ENCODE assay signal across 1 cellular context in genomic region chr16:67182288-67182687, GRCh38.
TF ChIP-seq lines count a peak whose summit lies in the region.

No MANE protein-coding gene starts in this region.

TF ChIP-seq in endothelial cell of umbilical vein, 7 proteins besides CTCF, POLR2A, EP300 and RAD21:
- TF ChIP-seq JUN (IDR thresholded peaks at IDR 0.05; ENCODE audit: borderline replicate concordance, insufficient read depth, insufficient read length, low read depth) (no peak), FOS (IDR thresholded peaks at IDR 0.05; ENCODE audit: borderline replicate concordance, insufficient read depth, low read length) (no peak), EZH2 (IDR thresholded peaks at IDR 0.05; ENCODE audit: borderline replicate concordance, low read depth, low read length, severe bottlenecking) (no peak), POLR2AphosphoS5 (IDR thresholded peaks at IDR 0.05; ENCODE audit: insufficient read depth, low read depth, low read length) (no peak), GATA2 (IDR thresholded peaks at IDR 0.05; ENCODE audit: insufficient read depth, insufficient read length, low read depth, low read length) (no peak), MAX (IDR thresholded peaks at IDR 0.05; ENCODE audit: insufficient read depth, insufficient read length) (no peak), MYC (IDR thresholded peaks at IDR 0.05; ENCODE audit: low read depth, low read length) (no peak)
